10 cellular contexts compared by ENCODE assay signal in the genomic region with DNA sequence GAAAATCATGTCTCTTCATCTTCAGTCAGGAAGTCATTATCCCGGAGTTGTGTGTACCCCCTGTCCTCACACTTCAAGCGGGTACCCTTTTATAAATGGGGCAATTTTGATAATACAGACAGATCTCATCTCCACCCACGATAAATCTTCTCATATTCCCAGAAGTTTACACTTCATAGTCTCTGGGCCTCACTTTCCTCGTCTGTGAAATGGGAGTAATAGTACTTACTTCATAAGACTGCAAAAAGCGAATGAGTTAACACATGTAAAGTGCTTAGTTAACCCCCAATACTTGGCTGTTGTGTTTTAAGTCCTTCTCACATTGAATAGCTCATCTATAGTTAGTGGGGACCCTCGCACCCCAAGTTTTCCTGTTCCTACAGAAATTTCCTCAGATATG. TPM values are rescaled to one million over a fixed set of nuclear protein-coding genes. Genes with fewer than 3 reads are reported as not detected.
A peak's percentile ranks its signal among the peaks of the same experiment; 100 is the strongest.
DNase-seq lines count a peak whose midpoint lies in the region; ATAC-seq, FAIRE-seq and TF ChIP-seq lines count a peak whose summit lies in the region.
"Had no signal": no experiment of that assay in that cellular context is flagged by ENCODE, and none has a peak within 500 bp of the region (broad histone marks: within the 10 kb centered on the region; RNA-seq: fewer than 3 reads in every experiment).

No MANE protein-coding gene starts in this region.

- CTCF ChIA-PET in CD8-positive, alpha-beta memory T cell (lab: Charles Lee), result no interaction called here
- CTCF ChIA-PET in activated CD8-positive, alpha-beta T cell treated with anti-CD3 and anti-CD28 coated beads, Interleukin-2, amount 10 ng/mL, durations not matched to agents 7 days and 5 days (lab: Charles Lee), result interaction anchor here (0.9 kb wide), 1 partner anchor 11 kb away, joined by 4 read pairs; no protein-coding TSS in a partner anchor

- no peaks in the 10 kb centered on the region for H3K27me3 Mint-ChIP-seq in CD8-positive, alpha-beta memory T cell
- H3K27me3 Mint-ChIP-seq in activated CD8-positive, alpha-beta T cell treated with anti-CD3 and anti-CD28 coated beads, Interleukin-2, amount 10 ng/mL, durations not matched to agents 7 days and 5 days (ENCODE audit: low read depth), result no peaks in the 10 kb centered on the region
- no peaks in the 10 kb centered on the region for H3K27me3 Mint-ChIP-seq in stimulated activated naive B cell treated with anti-CD40 and anti-IgM and Interleukin-4, amounts not matched to agents 10 μg/mL and 1 μg/mL and 100 μg/mL, for 72 hours

- peaks cover 0 to 2% (median 0%) of the 10 kb centered on the region in 5 donors for H3K9me3 Mint-ChIP-seq in CD8-positive, alpha-beta memory T cell
- H3K9me3 Mint-ChIP-seq in activated CD8-positive, alpha-beta T cell treated with anti-CD3 and anti-CD28 coated beads, Interleukin-2, amount 10 ng/mL, durations not matched to agents 7 days and 5 days (ENCODE audit: insufficient read depth), result no peaks in the 10 kb centered on the region
- peaks cover 0 to 1% of the 10 kb centered on the region in 2 donors for H3K9me3 Mint-ChIP-seq in stimulated activated naive B cell treated with anti-CD40 and anti-IgM and Interleukin-4, amounts not matched to agents 10 μg/mL and 1 μg/mL and 100 μg/mL, for 72 hours

- H3K36me3 ChIP-seq in CD8-positive, alpha-beta memory T cell (ENCODE audit: insufficient read depth, low read length), result peaks cover 14% of the 10 kb centered on the region
- H3K36me3 ChIP-seq in fibroblast of lung (ENCODE audit: control insufficient read depth, insufficient read depth, low read length), result peaks cover 5% of the 10 kb centered on the region

- no peaks in the 10 kb centered on the region for H3K79me2 ChIP-seq in fibroblast of lung (ENCODE audit: control insufficient read depth, insufficient read depth, low read length)

- H3K4me3 Mint-ChIP-seq in CD8-positive, alpha-beta memory T cell, result no peak overlapping the region
- H3K4me3 Mint-ChIP-seq in activated CD8-positive, alpha-beta T cell treated with anti-CD3 and anti-CD28 coated beads, Interleukin-2, amount 10 ng/mL, durations not matched to agents 7 days and 5 days, result no peak overlapping the region
- no peak overlapping the region for H3K4me3 Mint-ChIP-seq in stimulated activated naive B cell treated with anti-CD40 and anti-IgM and Interleukin-4, amounts not matched to agents 10 μg/mL and 1 μg/mL and 100 μg/mL, for 72 hours

- no peaks in the 10 kb centered on the region for H3K27me3 ChIP-seq in CD8-positive, alpha-beta memory T cell (ENCODE audit: insufficient read depth, low read length, poor library complexity, severe bottlenecking)
- no peaks in the 10 kb centered on the region for H3K27me3 ChIP-seq in fibroblast of lung (ENCODE audit: control insufficient read depth, insufficient read depth, low read length)

- ATAC-seq in activated CD8-positive, alpha-beta T cell treated with anti-CD3 and anti-CD28 coated beads, Interleukin-2, amount 10 ng/mL, durations not matched to agents 7 days and 5 days, result no peak
- no peak for ATAC-seq in stimulated activated naive B cell treated with anti-CD40 and anti-IgM and Interleukin-4, amounts not matched to agents 10 μg/mL and 1 μg/mL and 100 μg/mL, for 72 hours (replicated peaks)

- H3K4me1 Mint-ChIP-seq in CD8-positive, alpha-beta memory T cell, result peaks cover 35 to 45% (median 43%) of the 10 kb centered on the region in 3 donors
- peaks cover 45% of the 10 kb centered on the region for H3K4me1 Mint-ChIP-seq in activated CD8-positive, alpha-beta T cell treated with anti-CD3 and anti-CD28 coated beads, Interleukin-2, amount 10 ng/mL, durations not matched to agents 7 days and 5 days (ENCODE audit: low read depth)
- H3K4me1 Mint-ChIP-seq in stimulated activated naive B cell treated with anti-CD40 and anti-IgM and Interleukin-4, amounts not matched to agents 10 μg/mL and 1 μg/mL and 100 μg/mL, for 72 hours, result peaks cover 22 to 24% of the 10 kb centered on the region in 2 donors

- no peak overlapping the region for H2AFZ ChIP-seq in fibroblast of lung (ENCODE audit: low read length)

- no peak overlapping the region for H3K4me2 ChIP-seq in fibroblast of lung (ENCODE audit: extremely low read depth, insufficient read depth, low read length)

- H3K9ac ChIP-seq in fibroblast of lung (ENCODE audit: insufficient read depth, low read length), result no peak overlapping the region

- no peak for FAIRE-seq in D721Med (lab: Jason Lieb, UNC)
- FAIRE-seq: HTR-8/SVneo had no signal

- no peaks in the 10 kb centered on the region for H3K9me3 ChIP-seq in CD8-positive, alpha-beta memory T cell (ENCODE audit: low read length)
- no peaks in the 10 kb centered on the region for H3K9me3 ChIP-seq in fibroblast of lung (ENCODE audit: control insufficient read depth, insufficient read depth, low read depth, low read length)

- no peak for DNase-seq in CD8-positive, alpha-beta memory T cell
- DNase-seq in activated CD8-positive, alpha-beta T cell treated with anti-CD3 and anti-CD28 coated beads, Interleukin-2, amount 10 ng/mL, durations not matched to agents 7 days and 5 days, result no peak
- DNase-seq in fibroblast of lung (ENCODE audit: low read depth in 2 of 2) (no peak), HPDE6-E6E7 (ENCODE audit: extremely low spot score) (no peak), kidney tubule cell (ENCODE audit: low spot score) (no peak), D721Med (ENCODE audit: insufficient read length, low spot score) (no peak)
- DNase-seq in stimulated activated naive B cell treated with anti-CD40 and anti-IgM and Interleukin-4, amounts not matched to agents 10 μg/mL and 1 μg/mL and 100 μg/mL, for 72 hours, result no peak
- DNase-seq: activated CD4-positive, alpha-beta T cell treated with anti-CD3 and anti-CD28 coated beads for 1 hour; central memory CD4-positive, alpha-beta T cell had no signal

- H3K27ac Mint-ChIP-seq in CD8-positive, alpha-beta memory T cell, result peak overlapping the region; percentile 43 to 92 (median 84)
- peak overlapping the region; percentile 35 for H3K27ac Mint-ChIP-seq in activated CD8-positive, alpha-beta T cell treated with anti-CD3 and anti-CD28 coated beads, Interleukin-2, amount 10 ng/mL, durations not matched to agents 7 days and 5 days
- peak overlapping the region; percentile 87 for H3K27ac Mint-ChIP-seq in stimulated activated naive B cell treated with anti-CD40 and anti-IgM and Interleukin-4, amounts not matched to agents 10 μg/mL and 1 μg/mL and 100 μg/mL, for 72 hours

- peaks cover 55% of the 10 kb centered on the region for H3K4me1 ChIP-seq in CD8-positive, alpha-beta memory T cell (ENCODE audit: insufficient read depth, low read length)
- peaks cover 12% of the 10 kb centered on the region for H3K4me1 ChIP-seq in fibroblast of lung (ENCODE audit: control insufficient read depth, extremely low read depth, insufficient read depth, low read length)

- H3K36me3 Mint-ChIP-seq in CD8-positive, alpha-beta memory T cell, result peaks cover 10 to 42% (median 11%) of the 10 kb centered on the region in 3 donors
- H3K36me3 Mint-ChIP-seq in activated CD8-positive, alpha-beta T cell treated with anti-CD3 and anti-CD28 coated beads, Interleukin-2, amount 10 ng/mL, durations not matched to agents 7 days and 5 days (ENCODE audit: low read depth), result peaks cover 53% of the 10 kb centered on the region
- H3K36me3 Mint-ChIP-seq in stimulated activated naive B cell treated with anti-CD40 and anti-IgM and Interleukin-4, amounts not matched to agents 10 μg/mL and 1 μg/mL and 100 μg/mL, for 72 hours, result peaks cover 37 to 41% of the 10 kb centered on the region in 2 donors

- POLR2A ChIA-PET in CD8-positive, alpha-beta memory T cell (lab: Charles Lee), result no interaction called here
- POLR2A ChIA-PET in activated CD8-positive, alpha-beta T cell treated with anti-CD3 and anti-CD28 coated beads, Interleukin-2, amount 10 ng/mL, durations not matched to agents 7 days and 5 days (lab: Charles Lee), result no interaction called here

- H4K20me1 ChIP-seq in fibroblast of lung (ENCODE audit: control insufficient read depth, extremely low read depth, insufficient read depth, low read length), result no peaks in the 10 kb centered on the region

- H3K27ac ChIP-seq in CD8-positive, alpha-beta memory T cell (ENCODE audit: low read depth, low read length), result no peak overlapping the region
- H3K27ac ChIP-seq in fibroblast of lung (ENCODE audit: insufficient read depth, low read length), result peak overlapping the region; percentile 81

- no peak overlapping the region for H3K4me3 ChIP-seq in CD8-positive, alpha-beta memory T cell (ENCODE audit: low read length)
- H3K4me3 ChIP-seq in fibroblast of lung (replicated peaks in 1 of 4; ENCODE audit: control extremely low read depth in 1 of 4, insufficient read depth in 1 of 4, low read depth in 3 of 4, low read length in 4 of 4), result peak overlapping the region in 1 of 4 experiments; percentile 51

- TF ChIP-seq CTCF in fibroblast of lung (conservative IDR thresholded peaks at IDR 0.05 in 1 of 2, IDR thresholded peaks at IDR 0.05 in 1 of 2; ENCODE audit: low read depth in 1 of 2, low read length in 2 of 2) (no peak), D721Med (IDR thresholded peaks at IDR 0.05; ENCODE audit: insufficient read depth, missing control alignments) (no peak)

RNA-seq across cellular contexts. Expression of gene NUP210L, which starts 0.8 kb away (rescaled TPM):
- total RNA-seq in CD8-positive, alpha-beta memory T cell, result under 1 TPM in 1 of 2 experiments, not detected in 1; 0.09 TPM
- polyA plus RNA-seq in CD8-positive, alpha-beta memory T cell, result 0.06 TPM
- under 1 TPM; 0.08 to 0.13 TPM for total RNA-seq in activated CD8-positive, alpha-beta T cell treated with anti-CD3 and anti-CD28 coated beads, Interleukin-2, amount 10 ng/mL, durations not matched to agents 7 days and 5 days
- under 0.01 and 0.17 TPM in 2 replicates for total RNA-seq in fibroblast of lung
- polyA plus RNA-seq in fibroblast of lung, result 0.01 and 0.08 TPM in 2 replicates
- 0.02 TPM in 1 of 2 replicates, not detected in the other for polyA plus RNA-seq in fibroblast of lung (2012)
- not detected in 2 replicates for polyA minus RNA-seq in fibroblast of lung (ENCODE audit: low replicate concordance)

RNA-seq across cellular contexts. Expression of gene TPM3, which starts 37.8 kb away (rescaled TPM):
- 100 to 1,000 TPM; 802 to 863 TPM for total RNA-seq in CD8-positive, alpha-beta memory T cell
- 948 TPM for polyA plus RNA-seq in CD8-positive, alpha-beta memory T cell
- total RNA-seq in activated CD8-positive, alpha-beta T cell treated with anti-CD3 and anti-CD28 coated beads, Interleukin-2, amount 10 ng/mL, durations not matched to agents 7 days and 5 days, result 100 to 1,000 TPM; 856 to 880 TPM
- 135 and 215 TPM in 2 replicates for total RNA-seq in fibroblast of lung
- polyA plus RNA-seq in fibroblast of lung, result 842 and 1,032 TPM in 2 replicates
- 607 and 696 TPM in 2 replicates for polyA plus RNA-seq in fibroblast of lung (2012)
- 80.9 and 162 TPM in 2 replicates for polyA minus RNA-seq in fibroblast of lung (ENCODE audit: low replicate concordance)

RNA-seq across cellular contexts. Expression of gene CFAP141, which starts 52.1 kb away (rescaled TPM):
- total RNA-seq in CD8-positive, alpha-beta memory T cell, result not detected
- polyA plus RNA-seq in CD8-positive, alpha-beta memory T cell, result not detected
- not detected for total RNA-seq in activated CD8-positive, alpha-beta T cell treated with anti-CD3 and anti-CD28 coated beads, Interleukin-2, amount 10 ng/mL, durations not matched to agents 7 days and 5 days
- total RNA-seq in fibroblast of lung, result not detected in 2 replicates
- polyA plus RNA-seq in fibroblast of lung, result not detected in 2 replicates
- polyA plus RNA-seq in fibroblast of lung (2012), result not detected in 2 replicates
- not detected in 2 replicates for polyA minus RNA-seq in fibroblast of lung (ENCODE audit: low replicate concordance)

Comparison
In these comparisons a context has a peak if more than half of its experiments do, and no peak if none do; other contexts are left out.
1. H3K27ac Mint-ChIP-seq: peak in every context shown above with its lines; median percentile 87 in stimulated activated naive B cell treated with anti-CD40 and anti-IgM and Interleukin-4, amounts not matched to agents 10 μg/mL and 1 μg/mL and 100 μg/mL, for 72 hours; 84 in CD8-positive, alpha-beta memory T cell; 35 in activated CD8-positive, alpha-beta T cell treated with anti-CD3 and anti-CD28 coated beads, Interleukin-2, amount 10 ng/mL, durations not matched to agents 7 days and 5 days.